ENCODE assay signal across 1 cellular context in the genomic region with DNA sequence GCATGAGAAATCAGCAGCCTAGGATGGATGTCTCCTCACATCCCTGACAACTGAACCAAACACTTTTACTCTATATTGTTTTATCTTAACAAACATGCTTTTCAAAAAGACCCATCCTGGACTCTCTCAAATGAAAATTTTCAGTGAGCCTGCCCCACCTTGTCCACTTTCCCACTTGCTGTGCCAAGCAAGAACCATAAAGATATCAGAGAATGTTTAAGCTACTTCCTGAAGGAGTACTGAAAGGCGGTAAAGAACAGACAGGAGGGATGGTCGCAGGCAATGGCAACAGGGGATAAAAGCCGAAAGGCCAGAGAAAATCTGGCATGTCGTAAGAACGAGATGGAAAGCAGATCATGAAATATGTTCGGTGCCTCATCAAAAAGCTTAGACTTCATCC.
TF ChIP-seq lines count a peak whose summit lies in the region.

No MANE protein-coding gene starts in this region.

TF ChIP-seq in GM23338, 12 proteins besides CTCF, POLR2A, EP300 and RAD21 (continued from another document):
- TF ChIP-seq ETS1 (IDR thresholded peaks at IDR 0.05) (no peak), EZH2phosphoT487 (IDR thresholded peaks at IDR 0.05; ENCODE audit: unreplicated experiment) (no peak), POLR2AphosphoS5 (IDR thresholded peaks at IDR 0.05; ENCODE audit: low read depth) (no peak)
- TF ChIP-seq, protein P1, sequence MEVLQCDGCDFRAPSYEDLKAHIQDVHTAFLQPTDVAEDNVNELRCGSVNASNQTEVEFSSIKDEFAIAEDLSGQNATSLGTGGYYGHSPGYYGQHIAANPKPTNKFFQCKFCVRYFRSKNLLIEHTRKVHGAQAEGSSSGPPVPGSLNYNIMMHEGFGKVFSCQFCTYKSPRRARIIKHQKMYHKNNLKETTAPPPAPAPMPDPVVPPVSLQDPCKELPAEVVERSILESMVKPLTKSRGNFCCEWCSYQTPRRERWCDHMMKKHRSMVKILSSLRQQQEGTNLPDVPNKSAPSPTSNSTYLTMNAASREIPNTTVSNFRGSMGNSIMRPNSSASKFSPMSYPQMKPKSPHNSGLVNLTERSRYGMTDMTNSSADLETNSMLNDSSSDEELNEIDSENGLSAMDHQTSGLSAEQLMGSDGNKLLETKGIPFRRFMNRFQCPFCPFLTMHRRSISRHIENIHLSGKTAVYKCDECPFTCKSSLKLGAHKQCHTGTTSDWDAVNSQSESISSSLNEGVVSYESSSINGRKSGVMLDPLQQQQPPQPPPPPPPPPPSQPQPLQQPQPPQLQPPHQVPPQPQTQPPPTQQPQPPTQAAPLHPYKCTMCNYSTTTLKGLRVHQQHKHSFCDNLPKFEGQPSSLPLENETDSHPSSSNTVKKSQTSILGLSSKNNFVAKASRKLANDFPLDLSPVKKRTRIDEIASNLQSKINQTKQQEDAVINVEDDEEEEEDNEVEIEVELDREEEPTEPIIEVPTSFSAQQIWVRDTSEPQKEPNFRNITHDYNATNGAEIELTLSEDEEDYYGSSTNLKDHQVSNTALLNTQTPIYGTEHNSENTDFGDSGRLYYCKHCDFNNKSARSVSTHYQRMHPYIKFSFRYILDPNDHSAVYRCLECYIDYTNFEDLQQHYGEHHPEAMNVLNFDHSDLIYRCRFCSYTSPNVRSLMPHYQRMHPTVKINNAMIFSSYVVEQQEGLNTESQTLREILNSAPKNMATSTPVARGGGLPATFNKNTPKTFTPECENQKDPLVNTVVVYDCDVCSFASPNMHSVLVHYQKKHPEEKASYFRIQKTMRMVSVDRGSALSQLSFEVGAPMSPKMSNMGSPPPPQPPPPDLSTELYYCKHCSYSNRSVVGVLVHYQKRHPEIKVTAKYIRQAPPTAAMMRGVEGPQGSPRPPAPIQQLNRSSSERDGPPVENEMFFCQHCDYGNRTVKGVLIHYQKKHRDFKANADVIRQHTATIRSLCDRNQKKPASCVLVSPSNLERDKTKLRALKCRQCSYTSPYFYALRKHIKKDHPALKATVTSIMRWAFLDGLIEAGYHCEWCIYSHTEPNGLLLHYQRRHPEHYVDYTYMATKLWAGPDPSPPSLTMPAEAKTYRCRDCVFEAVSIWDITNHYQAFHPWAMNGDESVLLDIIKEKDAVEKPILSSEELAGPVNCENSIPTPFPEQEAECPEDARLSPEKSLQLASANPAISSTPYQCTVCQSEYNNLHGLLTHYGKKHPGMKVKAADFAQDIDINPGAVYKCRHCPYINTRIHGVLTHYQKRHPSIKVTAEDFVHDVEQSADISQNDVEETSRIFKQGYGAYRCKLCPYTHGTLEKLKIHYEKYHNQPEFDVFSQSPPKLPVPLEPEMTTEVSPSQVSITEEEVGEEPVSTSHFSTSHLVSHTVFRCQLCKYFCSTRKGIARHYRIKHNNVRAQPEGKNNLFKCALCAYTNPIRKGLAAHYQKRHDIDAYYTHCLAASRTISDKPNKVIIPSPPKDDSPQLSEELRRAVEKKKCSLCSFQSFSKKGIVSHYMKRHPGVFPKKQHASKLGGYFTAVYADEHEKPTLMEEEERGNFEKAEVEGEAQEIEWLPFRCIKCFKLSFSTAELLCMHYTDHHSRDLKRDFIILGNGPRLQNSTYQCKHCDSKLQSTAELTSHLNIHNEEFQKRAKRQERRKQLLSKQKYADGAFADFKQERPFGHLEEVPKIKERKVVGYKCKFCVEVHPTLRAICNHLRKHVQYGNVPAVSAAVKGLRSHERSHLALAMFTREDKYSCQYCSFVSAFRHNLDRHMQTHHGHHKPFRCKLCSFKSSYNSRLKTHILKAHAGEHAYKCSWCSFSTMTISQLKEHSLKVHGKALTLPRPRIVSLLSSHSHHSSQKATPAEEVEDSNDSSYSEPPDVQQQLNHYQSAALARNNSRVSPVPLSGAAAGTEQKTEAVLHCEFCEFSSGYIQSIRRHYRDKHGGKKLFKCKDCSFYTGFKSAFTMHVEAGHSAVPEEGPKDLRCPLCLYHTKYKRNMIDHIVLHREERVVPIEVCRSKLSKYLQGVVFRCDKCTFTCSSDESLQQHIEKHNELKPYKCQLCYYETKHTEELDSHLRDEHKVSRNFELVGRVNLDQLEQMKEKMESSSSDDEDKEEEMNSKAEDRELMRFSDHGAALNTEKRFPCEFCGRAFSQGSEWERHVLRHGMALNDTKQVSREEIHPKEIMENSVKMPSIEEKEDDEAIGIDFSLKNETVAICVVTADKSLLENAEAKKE (CRISPR knock-in tag; IDR thresholded peaks at IDR 0.05), result no peak
